In genomic region chr10:122374859-122375721, GRCh38 we compare ENCODE assay signal across 8 cellular contexts. TPM values are rescaled to one million over a fixed set of nuclear protein-coding genes. Genes with fewer than 3 reads are reported as not detected.
DNase-seq lines count a peak whose midpoint lies in the region; ATAC-seq lines count a peak whose summit lies in the region.

No MANE protein-coding gene starts in this region.

- peak; percentile 25 to 69 for DNase-seq in NCI-H2081 (lab: John Stamatoyannopoulos, UW)
- DNase-seq in NCI-H2081 treated with DMSO at 0.1 percent for 48 hours (lab: John Stamatoyannopoulos, UW), result no peak
- peak; percentile 38 for DNase-seq in NCI-H2171 (lab: John Stamatoyannopoulos, UW)
- peak; percentile 35 to 40 for DNase-seq in activated CD8-positive, alpha-beta memory T cell treated with anti-CD3 and anti-CD28 coated beads for 4 hours (ENCODE audit: low read depth in 2 of 2)
- peak; percentile 72 to 80 (median 74) for DNase-seq in effector memory CD4-positive, alpha-beta T cell
- DNase-seq in mesendoderm, result peak; percentile 62
- peak; percentile 48 for DNase-seq in stimulated activated CD8-positive, alpha-beta memory T cell treated with anti-CD3 and anti-CD28 coated beads, Interleukin-12 subunit alpha, Interleukin-12 subunit beta, amount 100 ng/mL, for 24 hours (ENCODE audit: extremely low read depth)

- H3K56ac ChIP-seq in mesendoderm (ENCODE audit: low read length), result peak overlapping the region; percentile 90

- peak overlapping the region; percentile 69 for H3K18ac ChIP-seq in mesendoderm (ENCODE audit: low read length)

- H2BK120ac ChIP-seq in mesendoderm (ENCODE audit: low read depth, low read length), result no peak overlapping the region

- H3K4me1 ChIP-seq in effector memory CD4-positive, alpha-beta T cell (ENCODE audit: control insufficient read depth, insufficient read depth, low read length, poor library complexity, severe bottlenecking), result no peaks in the 10 kb centered on the region
- no peaks in the 10 kb centered on the region for H3K4me1 ChIP-seq in mesendoderm (ENCODE audit: control insufficient read depth, low read depth, low read length)

- H3K9ac ChIP-seq in mesendoderm (ENCODE audit: low read length), result peak overlapping the region; percentile 75

- H3K4me2 ChIP-seq in mesendoderm (ENCODE audit: low read length), result peak overlapping the region; percentile 95

- WGBS in mesendoderm (ENCODE audit: extremely low coverage, insufficient coverage, low lambda C conversion rate), result no CpG with 5 or more reads among the region's 93 CpGs

- H2BK15ac ChIP-seq in mesendoderm (replicated peaks; ENCODE audit: low read depth), result no peak overlapping the region

- H2BK5ac ChIP-seq in mesendoderm (ENCODE audit: low read length), result no peak overlapping the region

- peak overlapping the region; percentile 90 for H3K4me3 ChIP-seq in effector memory CD4-positive, alpha-beta T cell (ENCODE audit: insufficient read depth, low read depth, low read length, poor library complexity, severe bottlenecking)
- peak overlapping the region; percentile 72 for H3K4me3 ChIP-seq in mesendoderm (ENCODE audit: low read length)

- H3K27me3 ChIP-seq in effector memory CD4-positive, alpha-beta T cell (replicated peaks; ENCODE audit: control insufficient read depth, insufficient read depth, low read length, poor library complexity, severe bottlenecking), result no peaks in the 10 kb centered on the region
- H3K27me3 ChIP-seq in mesendoderm (ENCODE audit: insufficient read depth, low read length, poor library complexity), result no peaks in the 10 kb centered on the region

- H2AK5ac ChIP-seq in mesendoderm (ENCODE audit: low read length), result no peak overlapping the region

- peak; percentile 50 for ATAC-seq in HG02798 (IDR thresholded peaks at IDR 0.05; ENCODE audit: poor library complexity, unreplicated experiment)

- H3K9me3 ChIP-seq in effector memory CD4-positive, alpha-beta T cell (ENCODE audit: control insufficient read depth, low read length), result no peaks in the 10 kb centered on the region

- no peaks in the 10 kb centered on the region for H3K36me3 ChIP-seq in effector memory CD4-positive, alpha-beta T cell (ENCODE audit: control insufficient read depth, insufficient read depth, low read length)
- H3K36me3 ChIP-seq in mesendoderm (ENCODE audit: control insufficient read depth, insufficient read depth, low read length), result no peaks in the 10 kb centered on the region

- peak overlapping the region; percentile 66 for H3K23ac ChIP-seq in mesendoderm (ENCODE audit: low read length)

- no peak overlapping the region for H4K5ac ChIP-seq in mesendoderm (ENCODE audit: low read length)

- H3K79me1 ChIP-seq in mesendoderm (ENCODE audit: low read length), result peaks cover 7% of the 10 kb centered on the region

- H4K8ac ChIP-seq in mesendoderm (ENCODE audit: low read depth, low read length), result no peak overlapping the region

- peak overlapping the region; percentile 95 for H3K27ac ChIP-seq in effector memory CD4-positive, alpha-beta T cell (ENCODE audit: insufficient read depth, low read length, poor library complexity, severe bottlenecking)
- H3K27ac ChIP-seq in mesendoderm (ENCODE audit: low read depth, low read length), result peak overlapping the region; percentile 80

- H3K4ac ChIP-seq in mesendoderm (ENCODE audit: low read depth, low read length), result no peak overlapping the region

- H3K79me2 ChIP-seq in mesendoderm (ENCODE audit: control insufficient read depth, insufficient read depth, low read length), result peaks cover 2% of the 10 kb centered on the region

RNA-seq across cellular contexts. Expression of gene PLEKHA1, which starts 0.6 kb away (rescaled TPM):
- polyA plus RNA-seq in mesendoderm (2013, experiment 1 of 2), result 16.3 TPM
- 16.8 TPM for polyA plus RNA-seq in mesendoderm (2013, experiment 2 of 2)
